8 cellular contexts compared by ENCODE assay signal in the genomic region with DNA sequence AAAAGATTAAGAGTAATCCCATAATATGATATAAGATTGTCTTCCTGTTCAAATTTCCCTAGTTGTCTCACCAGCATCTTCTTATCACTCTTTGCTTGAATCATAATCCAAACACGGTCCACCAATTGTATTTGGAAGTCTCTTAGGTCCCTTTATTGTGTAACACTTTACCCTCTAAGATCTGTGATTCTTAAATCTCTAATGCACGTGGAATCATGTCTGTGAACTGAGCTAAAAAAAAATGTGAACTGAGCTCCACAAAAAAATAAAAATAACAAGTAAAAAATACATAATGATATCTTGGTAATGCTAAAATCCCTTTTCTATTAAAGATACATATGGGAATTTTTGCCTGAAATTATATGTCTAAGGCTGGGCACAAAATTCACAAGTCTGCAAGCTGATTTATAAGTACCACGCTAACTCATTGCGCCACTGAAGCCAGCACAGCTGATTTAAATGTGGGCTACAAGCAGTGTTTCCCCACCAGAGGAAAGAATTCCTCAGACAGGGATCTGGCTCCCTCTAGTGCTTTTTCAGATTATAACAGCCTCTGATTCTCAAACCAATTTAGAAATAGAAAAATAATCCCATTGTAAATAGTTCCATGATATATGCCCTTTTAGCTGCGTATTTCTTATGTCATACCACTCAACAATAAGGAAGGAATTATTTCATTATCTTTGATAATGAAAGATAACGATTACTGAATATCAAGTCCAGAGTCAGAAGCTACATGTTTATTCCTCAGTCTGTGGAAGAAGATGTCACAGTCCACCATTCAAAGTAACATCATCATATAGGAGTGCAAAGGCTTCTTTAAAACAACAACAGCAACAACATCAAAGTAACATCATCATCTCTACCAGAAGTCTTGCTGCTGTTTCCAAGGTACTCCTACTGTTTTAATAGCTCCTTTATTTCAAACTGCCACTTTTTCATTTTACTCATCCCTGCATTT. TPM values are rescaled to one million over a fixed set of nuclear protein-coding genes. Genes with fewer than 3 reads are reported as not detected.
DNase-seq lines count a peak whose midpoint lies in the region; ATAC-seq and TF ChIP-seq lines count a peak whose summit lies in the region.

No MANE protein-coding gene starts in this region.

- POLR2A ChIA-PET in BJ (lab: Charles Lee), result interaction anchor here (0.7 kb wide), 1 partner anchor 1315 kb away, joined by 5 read pairs; no protein-coding TSS in a partner anchor

- CTCF ChIA-PET in BJ (lab: Yijun Ruan, JAX), result interaction anchor here (0.6 to 2.7 kb wide), 45 partner anchors 9 to 1678 kb away, joined by 3 to 16 read pairs (median 4); a partner anchor contains a TSS

- ATAC-seq in GM18517 (IDR thresholded peaks at IDR 0.05; ENCODE audit: unreplicated experiment) (peak; percentile 82), HG02981 (IDR thresholded peaks at IDR 0.05; ENCODE audit: unreplicated experiment) (peak; percentile 85), T-helper 17 cell (peak; percentile 70), memory B cell (ENCODE audit: low read depth) (peak; percentile 54)

- H3K9me3 Mint-ChIP-seq in memory B cell, result no peaks in the 10 kb centered on the region

- H3K27ac ChIP-seq in dorsolateral prefrontal cortex (no peak overlapping the region), thyroid gland (no peak overlapping the region)

- H3K27ac Mint-ChIP-seq in T-helper 17 cell (no peak overlapping the region), memory B cell (no peak overlapping the region)

- H3K36me3 Mint-ChIP-seq in T-helper 17 cell (ENCODE audit: low read depth) (no peaks in the 10 kb centered on the region), memory B cell (no peaks in the 10 kb centered on the region)

- no peaks in the 10 kb centered on the region for H3K27me3 ChIP-seq in BJ (ENCODE audit: control insufficient read depth, insufficient read depth, low read length)
- no peaks in the 10 kb centered on the region for H3K27me3 ChIP-seq in dorsolateral prefrontal cortex
- no peaks in the 10 kb centered on the region for H3K27me3 ChIP-seq in thyroid gland

- no peaks in the 10 kb centered on the region for H3K9me3 ChIP-seq in T-helper 17 cell (ENCODE audit: control insufficient read depth, low read length, poor library complexity, severe bottlenecking)
- H3K9me3 ChIP-seq in thyroid gland, result no peaks in the 10 kb centered on the region

- no peaks in the 10 kb centered on the region for H3K36me3 ChIP-seq in BJ (ENCODE audit: control insufficient read depth, insufficient read depth, low read length)
- H3K36me3 ChIP-seq in thyroid gland, result no peaks in the 10 kb centered on the region

- no peak overlapping the region for H3K4me3 Mint-ChIP-seq in T-helper 17 cell
- H3K4me3 Mint-ChIP-seq in memory B cell, result no peak overlapping the region

- H3K4me1 ChIP-seq in thyroid gland, result no peaks in the 10 kb centered on the region

- peak; percentile 72 for TF ChIP-seq CTCF in BJ (IDR thresholded peaks at IDR 0.05; ENCODE audit: insufficient read depth, low read depth, low read length)
- TF ChIP-seq CTCF in dorsolateral prefrontal cortex (IDR thresholded peaks at IDR 0.05 in 54 of 56, conservative IDR thresholded peaks at IDR 0.05 in 2 of 56; ENCODE audit: low read depth in 1 of 56, partially characterized antibody in 56 of 56), result peak; percentile 74 to 98 (median 90)
- TF ChIP-seq CTCF in thyroid gland (IDR thresholded peaks at IDR 0.05), result peak; percentile 70 to 93 (median 83)

- no peak for TF ChIP-seq POLR2A in thyroid gland (IDR thresholded peaks at IDR 0.05)

- H3K4me1 Mint-ChIP-seq in T-helper 17 cell (peaks cover 5% of the 10 kb centered on the region), memory B cell (no peaks in the 10 kb centered on the region)

- peaks cover 7% of the 10 kb centered on the region for H3K27me3 Mint-ChIP-seq in T-helper 17 cell
- peaks cover 2% of the 10 kb centered on the region for H3K27me3 Mint-ChIP-seq in memory B cell

- intact Hi-C loops in dorsolateral prefrontal cortex (cut with DNase I) (loop anchor here (2.0 to 5.0 kb wide), 2 partner anchors 1642 kb away; no protein-coding TSS in a partner anchor), thyroid gland (cut with DNase I) (no loop called here)

- H3K4me3 ChIP-seq in BJ (ENCODE audit: low read depth, low read length) (no peak overlapping the region), dorsolateral prefrontal cortex (no peak overlapping the region), thyroid gland (replicated peaks in 1 of 3) (no peak overlapping the region)

- 18% methylated on average over 6 of the region's 6 CpGs for WGBS in thyroid gland, 2 donors

- DNase-seq in BJ (ENCODE audit: low read depth), result no peak
- DNase-seq in NCI-H2029 treated with DMSO at 0.1 percent for 48 hours (lab: John Stamatoyannopoulos, UW), result peak; percentile 37
- no peak for DNase-seq in T-helper 17 cell
- DNase-seq in dorsolateral prefrontal cortex, result peak in 7 of 10 donors; percentile 28 to 75 (median 53)
- peak in 1 of 2 donors; percentile 44 for DNase-seq in memory B cell (ENCODE audit: low spot score in 2 of 2)
- DNase-seq in thyroid gland, result peak; percentile 48 to 49

RNA-seq across cellular contexts. Expression of a gene that starts 22.9 kb away (rescaled TPM):
- polyA plus RNA-seq in BJ (2011; rRNA removed), result 3.7 and 8.3 TPM in 2 replicates
- polyA minus RNA-seq in BJ (2011; rRNA and poly(A)+ RNA removed), result 3.2 TPM in 2 replicates
- total RNA-seq in T-helper 17 cell (10 to 100 TPM; 10.4 to 11.6 TPM), dorsolateral prefrontal cortex (1 to 10 TPM; 2.0 to 7.1 (median 4.5) TPM), thyroid gland (10 to 100 TPM in 2 of 4 donors, 1 to 10 TPM in 2; 9.4 to 15.8 (median 10.2) TPM)

RNA-seq across cellular contexts. Expression of a gene that starts 50.7 kb away (rescaled TPM):
- 4.9 and 8.3 TPM in 2 replicates for polyA plus RNA-seq in BJ (2011; rRNA removed)
- 1.2 and 1.3 TPM in 2 replicates for polyA minus RNA-seq in BJ (2011; rRNA and poly(A)+ RNA removed)
- total RNA-seq in T-helper 17 cell (10 to 100 TPM; 16.4 to 17.5 TPM), dorsolateral prefrontal cortex (1 to 10 TPM in 118 of 120 experiments, under 1 TPM in 2; 0.68 to 9.3 (median 2.9) TPM), thyroid gland (10 to 100 TPM; 11.4 to 14.6 (median 13.2) TPM)

Comparison
In these comparisons a context has a peak if more than half of its experiments do, and no peak if none do; other contexts are left out.
1. DNase-seq: peak in NCI-H2029 treated with DMSO at 0.1 percent for 48 hours (single experiment), dorsolateral prefrontal cortex (7 of 10) and thyroid gland (2 of 2); none in BJ (single experiment) and T-helper 17 cell (0 of 3).
2. Peak in every context shown above with its lines, with median percentiles within 50 percentile points of each other: CTCF ChIP-seq and ATAC-seq.